8 cellular contexts compared by ENCODE assay signal in the genomic region with DNA sequence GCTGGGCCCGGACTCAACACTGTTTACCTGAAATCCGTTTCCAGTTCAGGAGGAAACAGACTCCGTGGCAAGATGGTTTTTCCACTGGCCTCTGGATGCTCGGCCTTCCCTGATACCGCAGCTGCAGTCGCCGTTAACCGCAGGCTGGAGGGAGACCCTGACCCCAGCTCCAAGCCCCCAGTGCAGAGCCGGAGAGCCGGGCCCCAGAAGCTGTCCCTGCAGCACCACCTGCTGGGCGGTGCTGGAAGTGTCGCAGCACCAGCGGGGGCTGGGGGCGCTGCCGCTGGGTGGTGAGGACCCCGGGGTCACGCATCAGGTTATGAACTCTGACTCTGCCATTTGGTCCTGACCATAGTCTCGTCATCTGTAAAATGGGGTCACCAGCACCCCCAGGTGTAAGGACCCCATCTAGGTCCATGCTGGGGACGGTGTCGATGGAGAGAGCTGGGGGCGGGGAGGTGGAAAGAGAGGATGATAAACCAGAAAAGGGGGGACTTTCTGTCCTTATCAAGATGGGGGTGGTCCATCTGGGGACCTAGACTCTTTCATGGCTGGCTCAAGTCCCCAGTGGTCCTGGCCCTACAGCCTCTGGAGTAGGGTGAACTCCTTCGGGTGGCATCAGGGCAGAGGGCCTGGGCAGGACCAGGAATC. TPM values are rescaled to one million over a fixed set of nuclear protein-coding genes. Genes with fewer than 3 reads are reported as not detected.
DNase-seq lines count a peak whose midpoint lies in the region; ATAC-seq lines count a peak whose summit lies in the region.

No MANE protein-coding gene starts in this region.

- peaks cover 13% of the 10 kb centered on the region for H3K9me3 Mint-ChIP-seq in activated naive CD8-positive, alpha-beta T cell treated with anti-CD3 and anti-CD28 coated beads, Interleukin-2, amount 10 ng/mL, durations not matched to agents 7 days and 5 days
- peaks cover 10% of the 10 kb centered on the region for H3K9me3 Mint-ChIP-seq in stimulated activated effector memory CD8-positive, alpha-beta T cell treated with anti-CD3 and anti-CD28 coated beads, Interleukin-12 subunit alpha, Interleukin-12 subunit beta, amount 100 ng/mL, for 72 hours

- H3K4me3 Mint-ChIP-seq in activated naive CD8-positive, alpha-beta T cell treated with anti-CD3 and anti-CD28 coated beads, Interleukin-2, amount 10 ng/mL, durations not matched to agents 7 days and 5 days: no peak overlapping the region
- H3K4me3 Mint-ChIP-seq in stimulated activated effector memory CD8-positive, alpha-beta T cell treated with anti-CD3 and anti-CD28 coated beads, Interleukin-12 subunit alpha, Interleukin-12 subunit beta, amount 100 ng/mL, for 72 hours: no peak overlapping the region

- peaks cover 2% of the 10 kb centered on the region for H3K36me3 Mint-ChIP-seq in activated naive CD8-positive, alpha-beta T cell treated with anti-CD3 and anti-CD28 coated beads, Interleukin-2, amount 10 ng/mL, durations not matched to agents 7 days and 5 days
- H3K36me3 Mint-ChIP-seq in stimulated activated effector memory CD8-positive, alpha-beta T cell treated with anti-CD3 and anti-CD28 coated beads, Interleukin-12 subunit alpha, Interleukin-12 subunit beta, amount 100 ng/mL, for 72 hours: no peaks in the 10 kb centered on the region

- peak; percentile 36 for ATAC-seq in activated naive CD8-positive, alpha-beta T cell treated with anti-CD3 and anti-CD28 coated beads, Interleukin-2, amount 10 ng/mL, durations not matched to agents 7 days and 5 days (ENCODE audit: low read depth)
- peak; percentile 33 for ATAC-seq in stimulated activated effector memory CD8-positive, alpha-beta T cell treated with anti-CD3 and anti-CD28 coated beads, Interleukin-12 subunit alpha, Interleukin-12 subunit beta, amount 100 ng/mL, for 72 hours
- ATAC-seq in HG03196 (IDR thresholded peaks at IDR 0.05; ENCODE audit: unreplicated experiment): no peak
- ATAC-seq in HG03097 (IDR thresholded peaks at IDR 0.05; ENCODE audit: low FRiP score, unreplicated experiment): no peak

- H3K4me1 Mint-ChIP-seq in activated naive CD8-positive, alpha-beta T cell treated with anti-CD3 and anti-CD28 coated beads, Interleukin-2, amount 10 ng/mL, durations not matched to agents 7 days and 5 days: no peaks in the 10 kb centered on the region
- no peaks in the 10 kb centered on the region for H3K4me1 Mint-ChIP-seq in stimulated activated effector memory CD8-positive, alpha-beta T cell treated with anti-CD3 and anti-CD28 coated beads, Interleukin-12 subunit alpha, Interleukin-12 subunit beta, amount 100 ng/mL, for 72 hours

- peaks cover 6% of the 10 kb centered on the region for H3K27me3 Mint-ChIP-seq in activated naive CD8-positive, alpha-beta T cell treated with anti-CD3 and anti-CD28 coated beads, Interleukin-2, amount 10 ng/mL, durations not matched to agents 7 days and 5 days

- no peak overlapping the region for H3K27ac Mint-ChIP-seq in activated naive CD8-positive, alpha-beta T cell treated with anti-CD3 and anti-CD28 coated beads, Interleukin-2, amount 10 ng/mL, durations not matched to agents 7 days and 5 days
- H3K27ac Mint-ChIP-seq in stimulated activated effector memory CD8-positive, alpha-beta T cell treated with anti-CD3 and anti-CD28 coated beads, Interleukin-12 subunit alpha, Interleukin-12 subunit beta, amount 100 ng/mL, for 72 hours: no peak overlapping the region

- DNase-seq in G401 (ENCODE audit: low spot score) (peak; percentile 40), NCI-H2227 (lab: John Stamatoyannopoulos, UW; ENCODE audit: unreplicated experiment) (peak; percentile 48), iPS-NIHi7 (ENCODE audit: extremely low spot score) (peak; percentile 93), foreskin melanocyte (no peak)
- peak; percentile 65 for DNase-seq in activated naive CD8-positive, alpha-beta T cell treated with anti-CD3 and anti-CD28 coated beads, Interleukin-2, amount 10 ng/mL, durations not matched to agents 7 days and 5 days
- peak; percentile 22 to 69 for DNase-seq in stimulated activated effector memory CD8-positive, alpha-beta T cell treated with anti-CD3 and anti-CD28 coated beads, Interleukin-12 subunit alpha, Interleukin-12 subunit beta, amount 100 ng/mL, for 72 hours (ENCODE audit: low spot score in 2 of 2)

- POLR2A ChIA-PET in activated naive CD8-positive, alpha-beta T cell treated with anti-CD3 and anti-CD28 coated beads, Interleukin-2, amount 10 ng/mL, durations not matched to agents 7 days and 5 days (lab: Charles Lee): no interaction called here

- in situ Hi-C loops in G401 (cut with HindIII; ENCODE audit: low sequenced_read_pairs): loop anchor here (25.0 kb wide), 1 partner anchor 95 kb away; a partner anchor contains a TSS

RNA-seq across cellular contexts. Expression of a gene that starts 20.8 kb away (rescaled TPM):
- total RNA-seq in G401 (2014; rRNA removed; shearing (Covaris generic)): 0.37 and 1.4 TPM in 2 replicates
- not detected for total RNA-seq in activated naive CD8-positive, alpha-beta T cell treated with anti-CD3 and anti-CD28 coated beads, Interleukin-2, amount 10 ng/mL, durations not matched to agents 7 days and 5 days

Comparison
In these comparisons a context has a peak if more than half of its experiments do, and no peak if none do; other contexts are left out.
1. ATAC-seq: peak in activated naive CD8-positive, alpha-beta T cell treated with anti-CD3 and anti-CD28 coated beads, Interleukin-2, amount 10 ng/mL, durations not matched to agents 7 days and 5 days (single experiment) and stimulated activated effector memory CD8-positive, alpha-beta T cell treated with anti-CD3 and anti-CD28 coated beads, Interleukin-12 subunit alpha, Interleukin-12 subunit beta, amount 100 ng/mL, for 72 hours (single experiment); none in HG03196 (single experiment) and HG03097 (single experiment).